In the genomic region with DNA sequence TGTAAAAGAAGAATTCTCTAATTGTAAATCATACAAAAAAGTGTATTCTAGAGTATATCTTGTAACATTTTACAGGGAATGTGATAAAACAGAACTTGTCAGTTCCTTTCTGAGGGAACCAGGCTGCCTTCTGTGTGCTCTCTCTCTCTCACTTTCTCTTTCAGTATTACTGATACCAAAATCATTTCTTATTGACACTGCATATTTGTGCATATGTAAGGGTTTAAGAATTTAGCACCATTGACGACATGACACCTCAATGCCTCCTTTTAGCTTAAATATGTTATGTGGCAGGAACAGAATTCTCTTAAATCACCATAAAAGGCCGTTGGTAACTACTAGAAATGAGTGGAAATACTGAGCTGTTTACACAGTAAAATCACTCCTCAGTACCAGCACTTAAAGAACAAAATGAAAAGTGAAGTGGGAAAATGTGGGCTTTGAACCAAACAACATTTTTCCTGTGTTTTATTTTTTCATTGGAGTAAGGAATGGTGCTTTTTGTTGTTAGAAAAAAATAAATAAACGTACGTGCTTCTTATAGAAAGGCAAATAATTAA, we compare ENCODE assay signal across 9 cellular contexts.
A peak's percentile ranks its signal among the peaks of the same experiment; 100 is the strongest.
DNase-seq lines count a peak whose midpoint lies in the region; ATAC-seq, FAIRE-seq and TF ChIP-seq lines count a peak whose summit lies in the region.
"Had no signal": no experiment of that assay in that cellular context is flagged by ENCODE, and none has a peak within 500 bp of the region (broad histone marks: within the 10 kb centered on the region; RNA-seq: fewer than 3 reads in every experiment).

No MANE protein-coding gene starts in this region.

- H3K9me3 Mint-ChIP-seq in activated CD4-positive, alpha-beta T cell treated with anti-CD3 and anti-CD28 coated beads, Interleukin-2, amount 10 ng/mL, durations not matched to agents 24 days and 14 days: no peaks in the 10 kb centered on the region

- FAIRE-seq in RCC 7860 (lab: Jason Lieb, UNC): no peak

- H3K4me1 Mint-ChIP-seq in activated CD4-positive, alpha-beta T cell treated with anti-CD3 and anti-CD28 coated beads, Interleukin-2, amount 10 ng/mL, durations not matched to agents 24 days and 14 days: no peaks in the 10 kb centered on the region

- no peak overlapping the region for H3K4me3 Mint-ChIP-seq in activated CD4-positive, alpha-beta T cell treated with anti-CD3 and anti-CD28 coated beads, Interleukin-2, amount 10 ng/mL, durations not matched to agents 24 days and 14 days

- TF ChIP-seq POLR2A in thyroid gland (IDR thresholded peaks at IDR 0.05): no peak

- H3K4me3 ChIP-seq in thyroid gland (replicated peaks in 1 of 3): no peak overlapping the region

- no peak overlapping the region for H3K27ac Mint-ChIP-seq in activated CD4-positive, alpha-beta T cell treated with anti-CD3 and anti-CD28 coated beads, Interleukin-2, amount 10 ng/mL, durations not matched to agents 24 days and 14 days

- H3K27ac ChIP-seq in thyroid gland: peak overlapping the region in 1 of 3 donors; percentile 46

- no peaks in the 10 kb centered on the region for H3K36me3 Mint-ChIP-seq in activated CD4-positive, alpha-beta T cell treated with anti-CD3 and anti-CD28 coated beads, Interleukin-2, amount 10 ng/mL, durations not matched to agents 24 days and 14 days (ENCODE audit: low read depth)

- ATAC-seq in GM19351 (IDR thresholded peaks at IDR 0.05; ENCODE audit: unreplicated experiment) (peak; percentile 98), HG02981 (IDR thresholded peaks at IDR 0.05; ENCODE audit: unreplicated experiment) (peak; percentile 77), esophagus mucosa (no peak)
- ATAC-seq: activated CD4-positive, CD25-positive, alpha-beta regulatory T cell treated with anti-CD3 and anti-CD28 coated beads, Interleukin-2, amount 50 U/mL, for 24 hours had no signal

- no peak for TF ChIP-seq CTCF in thyroid gland (IDR thresholded peaks at IDR 0.05)

- intact Hi-C loops in thyroid gland (cut with DNase I): no loop called here
- intact Hi-C loops in activated CD4-positive, alpha-beta T cell treated with anti-CD3 and anti-CD28 coated beads, Interleukin-2, amount 10 ng/mL, durations not matched to agents 24 days and 14 days (cut with micrococcal nuclease): no loop called here

- H3K36me3 ChIP-seq in thyroid gland: no peaks in the 10 kb centered on the region

- H3K27me3 ChIP-seq in thyroid gland: no peaks in the 10 kb centered on the region

- DNase-seq in DMS153 treated with DMSO at 0.1 percent for 48 hours (lab: John Stamatoyannopoulos, UW; ENCODE audit: unreplicated experiment): peak; percentile 72
- peak; percentile 5 for DNase-seq in RCC 7860 (ENCODE audit: low spot score)
- DNase-seq in thyroid gland: no peak
- DNase-seq in activated CD4-positive, alpha-beta T cell treated with anti-CD3 and anti-CD28 coated beads, Interleukin-2, amount 10 ng/mL, durations not matched to agents 24 days and 14 days: no peak
- no peak for DNase-seq in activated CD4-positive, alpha-beta T cell treated with anti-CD3 and anti-CD28 coated beads, Interleukin-2, amount 50 U/mL, for 48 hours

- peaks cover 5 to 6% of the 10 kb centered on the region in 2 donors for H3K4me1 ChIP-seq in thyroid gland

- no peaks in the 10 kb centered on the region for H3K27me3 Mint-ChIP-seq in activated CD4-positive, alpha-beta T cell treated with anti-CD3 and anti-CD28 coated beads, Interleukin-2, amount 10 ng/mL, durations not matched to agents 24 days and 14 days

- WGBS in thyroid gland, 2 donors: 25 to 27% methylated on average over 4 of the region's 4 CpGs

- H3K9me3 ChIP-seq in thyroid gland: no peaks in the 10 kb centered on the region

Comparison
In these comparisons a context has a peak if more than half of its experiments do, and no peak if none do; other contexts are left out.
1. DNase-seq: peak in DMS153 treated with DMSO at 0.1 percent for 48 hours (single experiment) and RCC 7860 (single experiment); none in thyroid gland (0 of 2), activated CD4-positive, alpha-beta T cell treated with anti-CD3 and anti-CD28 coated beads, Interleukin-2, amount 10 ng/mL, durations not matched to agents 24 days and 14 days (single experiment) and activated CD4-positive, alpha-beta T cell treated with anti-CD3 and anti-CD28 coated beads, Interleukin-2, amount 50 U/mL, for 48 hours (0 of 2).